8 cellular contexts compared by ENCODE assay signal in genomic region chr17:31094600-31095238, GRCh38. TPM values are rescaled to one million over a fixed set of nuclear protein-coding genes. Genes with fewer than 3 reads are reported as not detected.
DNase-seq lines count a peak whose midpoint lies in the region; ATAC-seq and TF ChIP-seq lines count a peak whose summit lies in the region.

TSS of gene NF1 (plus strand) at chr17:31094977. CDS start at chr17:31095310, 333 bp downstream.

- H3K27me3 Mint-ChIP-seq in activated B cell treated with CpG ODN at 0.5 μM for 24 hours (no peaks in the 10 kb centered on the region), immature natural killer cell (ENCODE audit: low read depth in 3 of 3) (peaks cover 0 to 12% (median 3%) of the 10 kb centered on the region in 3 donors)

- H3K27ac Mint-ChIP-seq in activated B cell treated with CpG ODN at 0.5 μM for 24 hours (peak within 1 kb of the TSS; percentile 80), immature natural killer cell (peak within 1 kb of the TSS; percentile 85 to 95 (median 88))

- DNase-seq in AG04449 (ENCODE audit: low read depth, low spot score) (peak; percentile 49), NCI-H345 (lab: John Stamatoyannopoulos, UW) (peak; percentile 97), activated B cell treated with CpG ODN at 0.5 μM for 24 hours (peak; percentile 81), cardiac fibroblast (ENCODE audit: low read depth in 2 of 2) (peak; percentile 96 to 97), immature natural killer cell (peak; percentile 87 to 89 (median 88)), smooth muscle cell of the brain vasculature (ENCODE audit: low read depth, low spot score) (peak; percentile 87)

- H3K4me3 Mint-ChIP-seq in activated B cell treated with CpG ODN at 0.5 μM for 24 hours (peak within 1 kb of the TSS; percentile 90), immature natural killer cell (peak within 1 kb of the TSS; percentile 88 to 95 (median 92))

- peaks cover 2% of the 10 kb centered on the region for H3K36me3 Mint-ChIP-seq in activated B cell treated with CpG ODN at 0.5 μM for 24 hours (ENCODE audit: low read depth)
- no peaks in the 10 kb centered on the region for H3K36me3 Mint-ChIP-seq in immature natural killer cell

- CTCF ChIA-PET in AG04449 (lab: Yijun Ruan, JAX) (interaction anchor here (1.4 kb wide), 1 partner anchor 9 kb away, joined by 3 read pairs; no protein-coding TSS in a partner anchor), activated B cell treated with CpG ODN at 0.5 μM for 24 hours (lab: Charles Lee) (no interaction called here)

- POLR2A ChIA-PET in AG04449 (lab: Yijun Ruan, JAX) = no interaction called here
- POLR2A ChIA-PET in activated B cell treated with CpG ODN at 0.5 μM for 24 hours (lab: Charles Lee) = interaction anchor here (0.6 to 1.5 kb wide), 4 partner anchors 17 to 501 kb away, joined by 3 to 4 read pairs (median 4); no protein-coding TSS in a partner anchor

- H3K4me1 Mint-ChIP-seq in activated B cell treated with CpG ODN at 0.5 μM for 24 hours (peaks cover 13% of the 10 kb centered on the region), immature natural killer cell (peaks cover 15 to 19% of the 10 kb centered on the region in 2 donors)

- intact Hi-C loops in activated B cell treated with CpG ODN at 0.5 μM for 24 hours (cut with micrococcal nuclease) = no loop called here

- H3K9me3 Mint-ChIP-seq in activated B cell treated with CpG ODN at 0.5 μM for 24 hours (no peaks in the 10 kb centered on the region), immature natural killer cell (no peaks in the 10 kb centered on the region)

- ATAC-seq in GM18873 (IDR thresholded peaks at IDR 0.05; ENCODE audit: low FRiP score, unreplicated experiment) (peak; percentile 75), HG03159 (IDR thresholded peaks at IDR 0.05; ENCODE audit: unreplicated experiment) (peak; percentile 85), activated B cell treated with CpG ODN at 0.5 μM for 24 hours (ENCODE audit: low read depth) (peak; percentile 85)

- TF ChIP-seq CTCF in AG04449 (IDR thresholded peaks at IDR 0.05; ENCODE audit: insufficient read depth, low read length, missing control alignments) = no peak
- no peak for TF ChIP-seq CTCF in activated B cell treated with CpG ODN at 0.5 μM for 24 hours (IDR thresholded peaks at IDR 0.05)
- TF ChIP-seq CTCF in cardiac fibroblast (IDR thresholded peaks at IDR 0.05; ENCODE audit: low read depth, low read length) = no peak

- peak within 1 kb of the TSS; percentile 81 for H3K4me3 ChIP-seq in AG04449 (ENCODE audit: low read depth, low read length)
- peak within 1 kb of the TSS; percentile 82 to 83 for H3K4me3 ChIP-seq in cardiac fibroblast (replicated peaks in 1 of 2; ENCODE audit: low read depth in 2 of 2, low read length in 2 of 2)

RNA-seq across cellular contexts. Expression of gene NF1, which starts in this region (rescaled TPM):
- 27.3 and 27.4 TPM in 2 replicates for total RNA-seq in activated B cell treated with CpG ODN at 0.5 μM for 24 hours
- 1 to 10 TPM; 2.1 to 4.7 (median 3.5) TPM for polyA plus RNA-seq in immature natural killer cell

Comparison
In these comparisons a context has a peak if more than half of its experiments do, and no peak if none do; other contexts are left out.
1. Peak in every context shown above with its lines: DNase-seq, ATAC-seq and H3K4me3 ChIP-seq.